Comparison of ENCODE assay signal across 8 cellular contexts in the genomic region with DNA sequence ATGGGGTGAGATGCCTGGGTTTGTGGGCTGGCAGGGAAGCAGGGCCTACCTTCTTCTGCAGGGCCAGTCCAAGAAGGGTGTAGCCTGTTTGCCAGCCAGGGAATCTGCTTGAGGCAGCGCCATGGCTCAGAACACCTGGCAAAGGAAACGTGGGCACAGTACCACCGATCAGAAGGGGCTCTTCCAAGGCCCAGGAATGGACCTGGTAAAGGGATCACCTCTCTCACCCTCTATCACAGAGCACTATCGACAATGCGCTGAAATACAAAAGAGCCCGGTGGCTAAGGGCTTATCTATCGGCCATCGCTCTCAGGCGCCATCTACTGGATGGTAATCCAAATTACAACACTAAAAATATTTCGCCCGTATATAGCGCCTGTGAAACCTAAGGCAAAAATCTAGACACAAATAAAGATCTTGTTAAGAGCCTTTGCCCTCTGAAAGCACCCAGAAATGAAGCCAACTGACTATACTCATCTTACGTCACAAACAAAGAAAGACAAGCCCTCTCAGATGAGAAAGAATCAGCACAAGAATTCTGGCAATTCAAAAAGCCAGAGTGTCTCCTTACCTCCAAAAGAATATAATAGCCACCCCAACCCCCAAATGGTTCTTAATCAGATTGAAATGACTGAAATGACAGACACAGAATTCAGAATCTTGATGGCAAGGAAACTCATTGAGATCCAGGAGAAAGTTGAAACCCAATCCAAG.
DNase-seq lines count a peak whose midpoint lies in the region; ATAC-seq and TF ChIP-seq lines count a peak whose summit lies in the region.

No MANE protein-coding gene starts in this region.

- intact Hi-C loops in activated naive CD4-positive, alpha-beta T cell treated with anti-CD3 and anti-CD28 coated beads for 36 hours (cut with micrococcal nuclease), result loop anchor here (1.0 to 10.0 kb wide), 5 partner anchors 197 to 750 kb away; no protein-coding TSS in a partner anchor
- intact Hi-C loops in right cardiac atrium (cut with DNase I), result loop anchor here in 1 of 4 donors (10.0 kb wide), 1 partner anchor 200 kb away; no protein-coding TSS in a partner anchor

- no peak overlapping the region for H3K27ac ChIP-seq in right cardiac atrium (ENCODE audit: low read length)

- no peaks in the 10 kb centered on the region for H3K27me3 ChIP-seq in right cardiac atrium (ENCODE audit: control insufficient read depth, insufficient read depth)

- H3K4me1 ChIP-seq in right cardiac atrium (ENCODE audit: control insufficient read depth, insufficient read depth, low read length), result no peaks in the 10 kb centered on the region

- DNase-seq in activated naive CD4-positive, alpha-beta T cell treated with anti-CD3 and anti-CD28 coated beads for 36 hours, result peak; percentile 38
- DNase-seq in activated naive CD4-positive, alpha-beta T cell (lab: John Stamatoyannopoulos, UW), result no peak
- DNase-seq in T-helper 17 cell, result peak in 1 of 3 donors; percentile 21
- DNase-seq in epithelial cell of esophagus (ENCODE audit: low read depth), result peak; percentile 52
- no peak for DNase-seq in retinal pigment epithelial cell (ENCODE audit: low read depth)
- DNase-seq in NCI-H1930 (lab: John Stamatoyannopoulos, UW), result no peak
- DNase-seq in right cardiac atrium, result no peak

- H3K4me3 Mint-ChIP-seq in activated naive CD4-positive, alpha-beta T cell treated with anti-CD3 and anti-CD28 coated beads for 36 hours, result no peak overlapping the region
- no peak overlapping the region for H3K4me3 Mint-ChIP-seq in T-helper 17 cell

- H3K4me3 ChIP-seq in epithelial cell of esophagus (ENCODE audit: low read length) (no peak overlapping the region), retinal pigment epithelial cell (ENCODE audit: low read length) (no peak overlapping the region), right cardiac atrium (ENCODE audit: low read length) (no peak overlapping the region)

- H3K36me3 Mint-ChIP-seq in activated naive CD4-positive, alpha-beta T cell treated with anti-CD3 and anti-CD28 coated beads for 36 hours (ENCODE audit: low read depth), result no peaks in the 10 kb centered on the region
- peaks cover 4% of the 10 kb centered on the region for H3K36me3 Mint-ChIP-seq in T-helper 17 cell (ENCODE audit: low read depth)

- peaks cover 20% of the 10 kb centered on the region for H3K27me3 Mint-ChIP-seq in activated naive CD4-positive, alpha-beta T cell treated with anti-CD3 and anti-CD28 coated beads for 36 hours (ENCODE audit: low read depth)
- peaks cover 47% of the 10 kb centered on the region for H3K27me3 Mint-ChIP-seq in T-helper 17 cell

- TF ChIP-seq CTCF in epithelial cell of esophagus (IDR thresholded peaks at IDR 0.05; ENCODE audit: insufficient read depth, low read depth, low read length, missing control alignments), result peak; percentile 69
- peak; percentile 65 for TF ChIP-seq CTCF in retinal pigment epithelial cell (conservative IDR thresholded peaks at IDR 0.05; ENCODE audit: low read depth, low read length)

- H3K9me3 Mint-ChIP-seq in activated naive CD4-positive, alpha-beta T cell treated with anti-CD3 and anti-CD28 coated beads for 36 hours, result peaks cover 8% of the 10 kb centered on the region

- H3K9me3 ChIP-seq in T-helper 17 cell (ENCODE audit: control insufficient read depth, low read length, poor library complexity, severe bottlenecking) (no peaks in the 10 kb centered on the region), right cardiac atrium (ENCODE audit: control insufficient read depth, low read length) (no peaks in the 10 kb centered on the region)

- H3K27ac Mint-ChIP-seq in activated naive CD4-positive, alpha-beta T cell treated with anti-CD3 and anti-CD28 coated beads for 36 hours, result no peak overlapping the region
- H3K27ac Mint-ChIP-seq in T-helper 17 cell, result no peak overlapping the region

- ATAC-seq in HG03342 (IDR thresholded peaks at IDR 0.05; ENCODE audit: unreplicated experiment) (peak; percentile 85), T-helper 17 cell (peak; percentile 70), right cardiac atrium (no peak)

- H3K4me1 Mint-ChIP-seq in activated naive CD4-positive, alpha-beta T cell treated with anti-CD3 and anti-CD28 coated beads for 36 hours (ENCODE audit: low read depth), result no peaks in the 10 kb centered on the region
- peaks cover 2% of the 10 kb centered on the region for H3K4me1 Mint-ChIP-seq in T-helper 17 cell

- WGBS in right cardiac atrium, result 38% methylated on average over 13 of the region's 13 CpGs

- CTCF ChIA-PET in activated naive CD4-positive, alpha-beta T cell treated with anti-CD3 and anti-CD28 coated beads for 36 hours (lab: Charles Lee), result interaction anchor here (0.9 to 1.3 kb wide), 3 partner anchors 14 to 750 kb away, joined by 3 to 6 read pairs (median 3); no protein-coding TSS in a partner anchor

Comparison
In these comparisons a context has a peak if more than half of its experiments do, and no peak if none do; other contexts are left out.
1. DNase-seq: peak in activated naive CD4-positive, alpha-beta T cell treated with anti-CD3 and anti-CD28 coated beads for 36 hours (single experiment) and epithelial cell of esophagus (single experiment); none in activated naive CD4-positive, alpha-beta T cell (0 of 4), retinal pigment epithelial cell (single experiment), NCI-H1930 (0 of 2) and right cardiac atrium (0 of 3).
2. ATAC-seq: peak in HG03342 (single experiment) and T-helper 17 cell (single experiment); none in right cardiac atrium (0 of 2).